1 cellular context compared by ENCODE assay signal in the genomic region with DNA sequence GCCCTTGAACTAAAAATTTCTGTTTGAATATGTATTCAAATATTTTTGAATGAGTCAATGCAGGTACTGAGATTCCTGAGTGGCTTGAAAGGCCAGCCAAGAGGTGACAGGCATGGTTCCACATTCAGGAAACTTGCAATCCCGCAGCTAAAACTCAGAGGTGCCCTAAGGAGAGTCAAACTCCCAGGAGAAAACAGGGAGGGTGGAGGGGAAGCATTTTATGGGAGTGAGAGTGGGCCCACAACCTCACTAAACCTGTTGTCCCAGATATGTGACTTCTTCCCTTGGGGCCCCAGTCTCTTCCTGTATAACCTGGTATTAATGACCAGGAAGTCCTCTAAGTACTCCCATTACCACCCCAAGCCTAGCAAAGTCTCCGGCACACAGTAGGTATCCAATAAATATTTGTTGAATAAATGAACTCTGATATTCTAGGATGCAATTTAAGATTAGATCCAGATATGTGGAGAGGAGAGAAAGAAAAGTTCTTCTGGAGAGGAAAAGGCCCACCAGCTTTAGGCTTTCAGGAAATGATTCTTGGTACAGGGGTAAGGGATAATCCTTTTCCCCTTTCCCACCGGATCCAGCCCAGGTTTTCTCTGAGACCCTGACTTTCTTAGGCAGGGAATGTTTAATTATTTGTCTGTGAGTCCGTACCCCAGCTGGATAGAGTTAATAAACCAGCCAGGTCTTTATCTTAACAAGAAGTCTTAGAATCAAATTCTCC.
TF ChIP-seq lines count a peak whose summit lies in the region.

No MANE protein-coding gene starts in this region.

TF ChIP-seq in H1, 55 proteins besides CTCF, POLR2A, EP300 and RAD21:
- TF ChIP-seq TAF1 (IDR thresholded peaks at IDR 0.05; ENCODE audit: low read depth, low read length) (no peak), EGR1 (IDR thresholded peaks at IDR 0.05; ENCODE audit: borderline replicate concordance, low read depth, low read length) (0 out of 2 replicates have a peak, but pooled peaks have one; percentile 29), TEAD4 (IDR thresholded peaks at IDR 0.05; ENCODE audit: low read depth, low read length) (0 out of 2 replicates have a peak, but pooled peaks have one; percentile 38), SP1 (IDR thresholded peaks at IDR 0.05; ENCODE audit: low read depth, low read length) (peak; percentile 92), ASH2L (IDR thresholded peaks at IDR 0.05; ENCODE audit: low read length) (no peak)
